ENCODE assay signal across 1 cellular context in the genomic region with DNA sequence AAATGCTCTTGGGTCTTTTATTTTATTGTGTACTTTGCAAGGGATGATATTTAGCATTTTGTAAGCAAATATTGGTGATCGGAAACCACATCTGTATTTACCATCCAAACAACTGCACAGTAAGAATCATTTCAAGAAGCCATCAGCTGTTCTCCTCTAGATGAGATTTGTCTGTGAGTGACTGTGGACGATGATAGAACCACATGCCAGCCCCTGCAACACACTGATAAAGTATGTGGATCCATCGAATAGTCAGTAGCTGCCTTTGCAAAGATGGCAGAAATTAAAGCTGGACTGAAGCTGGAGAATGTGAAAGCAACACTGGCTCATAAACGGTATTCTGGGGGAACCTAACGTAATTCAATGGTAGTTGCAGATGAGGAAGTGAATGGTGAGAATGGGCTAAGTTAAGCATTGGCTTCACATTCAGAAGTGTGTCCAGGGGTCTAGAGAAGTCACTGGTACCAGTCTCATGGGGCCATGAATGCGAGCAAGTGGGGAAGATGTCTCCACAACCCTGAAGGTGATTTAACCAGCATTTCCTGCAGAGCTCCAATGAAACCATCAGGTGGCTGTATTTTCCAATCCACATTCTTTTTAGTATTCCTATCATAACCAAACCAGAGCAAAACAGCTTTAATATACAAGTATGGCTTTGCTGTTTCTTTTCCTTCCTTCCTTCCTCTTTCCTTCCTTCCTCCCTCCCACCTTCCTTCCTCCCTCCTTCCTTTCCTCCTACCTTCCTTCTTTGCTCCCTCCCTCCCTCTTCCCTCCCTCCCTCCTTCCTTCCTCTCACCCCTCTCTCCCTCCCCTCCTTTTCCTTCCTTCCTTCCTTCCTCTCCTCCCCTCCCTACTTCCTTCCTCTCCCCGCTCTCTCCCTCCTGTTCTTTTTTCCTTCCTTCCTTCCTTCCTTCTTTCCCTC.
TF ChIP-seq lines count a peak whose summit lies in the region.

No MANE protein-coding gene starts in this region.

TF ChIP-seq in HEK293, 187 proteins besides CTCF, POLR2A, EP300 and RAD21 (continued from another document):
- TF ChIP-seq, protein P1, sequence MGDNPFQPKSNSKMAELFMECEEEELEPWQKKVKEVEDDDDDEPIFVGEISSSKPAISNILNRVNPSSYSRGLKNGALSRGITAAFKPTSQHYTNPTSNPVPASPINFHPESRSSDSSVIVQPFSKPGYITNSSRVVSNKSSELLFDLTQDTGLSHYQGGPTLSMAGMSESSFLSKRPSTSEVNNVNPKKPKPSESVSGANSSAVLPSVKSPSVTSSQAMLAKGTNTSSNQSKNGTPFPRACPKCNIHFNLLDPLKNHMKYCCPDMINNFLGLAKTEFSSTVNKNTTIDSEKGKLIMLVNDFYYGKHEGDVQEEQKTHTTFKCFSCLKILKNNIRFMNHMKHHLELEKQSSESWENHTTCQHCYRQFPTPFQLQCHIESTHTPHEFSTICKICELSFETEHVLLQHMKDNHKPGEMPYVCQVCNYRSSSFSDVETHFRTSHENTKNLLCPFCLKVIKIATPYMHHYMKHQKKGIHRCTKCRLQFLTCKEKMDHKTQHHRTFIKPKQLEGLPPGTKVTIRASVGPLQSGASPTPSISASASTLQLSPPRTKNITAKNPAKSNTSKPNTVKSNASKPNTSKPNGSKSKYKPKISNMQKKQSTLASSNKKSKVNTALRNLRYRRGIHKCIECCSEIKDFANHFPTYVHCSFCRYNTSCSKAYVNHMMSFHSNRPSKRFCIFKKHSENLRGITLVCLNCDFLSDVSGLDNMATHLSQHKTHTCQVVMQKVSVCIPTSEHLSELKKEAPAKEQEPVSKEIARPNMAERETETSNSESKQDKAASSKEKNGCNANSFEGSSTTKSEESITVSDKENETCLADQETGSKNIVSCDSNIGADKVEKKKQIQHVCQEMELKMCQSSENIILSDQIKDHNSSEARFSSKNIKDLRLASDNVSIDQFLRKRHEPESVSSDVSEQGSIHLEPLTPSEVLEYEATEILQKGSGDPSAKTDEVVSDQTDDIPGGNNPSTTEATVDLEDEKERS (tag by site-specific recombination; IDR thresholded peaks at IDR 0.05) = no peak
- peak; percentile 87 for TF ChIP-seq ZNF366 (tag by site-specific recombination; conservative IDR thresholded peaks at IDR 0.05)
- no peak for TF ChIP-seq ZNF426 (tag by site-specific recombination; IDR thresholded peaks at IDR 0.05)
- no peak for TF ChIP-seq ZBTB17 (tag by site-specific recombination; IDR thresholded peaks at IDR 0.05)
- no peak for TF ChIP-seq SALL2 (tag by site-specific recombination; IDR thresholded peaks at IDR 0.05; ENCODE audit: borderline replicate concordance)
- no peak for TF ChIP-seq ZNF623 (tag by site-specific recombination; IDR thresholded peaks at IDR 0.05)
- TF ChIP-seq, protein P2, sequence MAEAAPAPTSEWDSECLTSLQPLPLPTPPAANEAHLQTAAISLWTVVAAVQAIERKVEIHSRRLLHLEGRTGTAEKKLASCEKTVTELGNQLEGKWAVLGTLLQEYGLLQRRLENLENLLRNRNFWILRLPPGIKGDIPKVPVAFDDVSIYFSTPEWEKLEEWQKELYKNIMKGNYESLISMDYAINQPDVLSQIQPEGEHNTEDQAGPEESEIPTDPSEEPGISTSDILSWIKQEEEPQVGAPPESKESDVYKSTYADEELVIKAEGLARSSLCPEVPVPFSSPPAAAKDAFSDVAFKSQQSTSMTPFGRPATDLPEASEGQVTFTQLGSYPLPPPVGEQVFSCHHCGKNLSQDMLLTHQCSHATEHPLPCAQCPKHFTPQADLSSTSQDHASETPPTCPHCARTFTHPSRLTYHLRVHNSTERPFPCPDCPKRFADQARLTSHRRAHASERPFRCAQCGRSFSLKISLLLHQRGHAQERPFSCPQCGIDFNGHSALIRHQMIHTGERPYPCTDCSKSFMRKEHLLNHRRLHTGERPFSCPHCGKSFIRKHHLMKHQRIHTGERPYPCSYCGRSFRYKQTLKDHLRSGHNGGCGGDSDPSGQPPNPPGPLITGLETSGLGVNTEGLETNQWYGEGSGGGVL (tag by site-specific recombination; IDR thresholded peaks at IDR 0.05) = 0 out of 2 replicates have a peak, but pooled peaks have one; percentile 23
- 0 out of 2 replicates have a peak, but pooled peaks have one; percentile 10 for TF ChIP-seq ZNF654 (tag by site-specific recombination; IDR thresholded peaks at IDR 0.05; ENCODE audit: low read depth)
